In the genomic region with DNA sequence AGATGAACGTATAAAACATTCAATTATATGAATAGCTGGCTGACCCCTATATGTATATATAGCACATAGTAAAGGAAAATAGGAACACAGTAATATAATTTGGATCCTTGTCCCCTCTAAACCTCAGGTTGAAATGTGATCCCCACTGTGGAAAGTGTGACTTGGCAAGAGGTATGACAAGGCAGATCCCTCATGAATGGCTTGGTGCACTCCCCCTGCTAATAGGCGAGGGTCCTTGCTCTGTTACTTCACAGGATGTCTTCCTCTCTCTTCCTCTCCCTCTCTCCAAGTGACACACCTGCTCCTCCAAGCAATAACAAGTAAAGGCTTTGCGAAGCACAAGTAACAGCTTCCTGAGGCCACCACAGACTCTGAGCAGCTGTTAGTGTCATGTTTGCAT, we compare ENCODE assay signal across 19 cellular contexts. TPM values are rescaled to one million over a fixed set of nuclear protein-coding genes. Genes with fewer than 3 reads are reported as not detected.
DNase-seq lines count a peak whose midpoint lies in the region; ATAC-seq lines count a peak whose summit lies in the region.
"Had no signal": no experiment of that assay in that cellular context is flagged by ENCODE, and none has a peak within 500 bp of the region (broad histone marks: within the 10 kb centered on the region; RNA-seq: fewer than 3 reads in every experiment).

No MANE protein-coding gene starts in this region.

- peak overlapping the region; percentile 42 for H3K27ac Mint-ChIP-seq in activated naive CD4-positive, alpha-beta T cell treated with anti-CD3 and anti-CD28 coated beads for 36 hours
- peak overlapping the region in 2 of 3 donors; percentile 78 to 79 for H3K27ac Mint-ChIP-seq in IgD-negative memory B cell
- H3K27ac Mint-ChIP-seq in immature natural killer cell, result peak overlapping the region in 4 of 6 donors; percentile 23 to 65 (median 44)
- H3K27ac Mint-ChIP-seq in stimulated activated memory B cell treated with anti-CD40 and anti-IgM and Interleukin-4, amounts not matched to agents 10 μg/mL and 1 μg/mL and 100 μg/mL, for 72 hours, result peak overlapping the region; percentile 19
- H3K27ac Mint-ChIP-seq: activated T-helper 1 cell treated with anti-CD3 and anti-CD28 coated beads, Interleukin-12 subunit alpha, Interleukin-12 subunit beta, Interleukin-2, Interleukin-4 antibody, amounts not matched to agents 30 ng/mL and 10 ng/mL and 1 ng/mL, durations not matched to agents 14 hours and 24 hours and 36 hours had no signal

- H3K4me1 ChIP-seq in Karpas-422 (ENCODE audit: low read length), result peaks cover 6% of the 10 kb centered on the region; the same call in 1 of the 2 replicates

- H3K9ac ChIP-seq in Karpas-422 (ENCODE audit: low read length), result no peak overlapping the region

- H3K9me2 ChIP-seq in Karpas-422 (replicated peaks; ENCODE audit: insufficient read depth, low read length), result no peaks in the 10 kb centered on the region

- H3K36me3 Mint-ChIP-seq in activated naive CD4-positive, alpha-beta T cell treated with anti-CD3 and anti-CD28 coated beads for 36 hours (ENCODE audit: low read depth), result peaks cover 60% of the 10 kb centered on the region
- H3K36me3 Mint-ChIP-seq in IgD-negative memory B cell, result no peaks in the 10 kb centered on the region
- H3K36me3 Mint-ChIP-seq in immature natural killer cell, result peaks cover 41 to 70% (median 41%) of the 10 kb centered on the region in 3 donors
- H3K36me3 Mint-ChIP-seq in stimulated activated memory B cell treated with anti-CD40 and anti-IgM and Interleukin-4, amounts not matched to agents 10 μg/mL and 1 μg/mL and 100 μg/mL, for 72 hours, result peaks cover 50% of the 10 kb centered on the region

- H4K20me1 ChIP-seq in Karpas-422 (ENCODE audit: insufficient read depth, low read depth, low read length), result peaks cover 44% of the 10 kb centered on the region

- peaks cover 85% of the 10 kb centered on the region for H3K36me3 ChIP-seq in Karpas-422 (ENCODE audit: insufficient read depth, low read length)

- no peaks in the 10 kb centered on the region for H3K27me3 Mint-ChIP-seq in activated naive CD4-positive, alpha-beta T cell treated with anti-CD3 and anti-CD28 coated beads for 36 hours (ENCODE audit: low read depth)
- H3K27me3 Mint-ChIP-seq in IgD-negative memory B cell (no peaks in the 10 kb centered on the region), immature natural killer cell (ENCODE audit: low read depth in 3 of 3) (peaks cover 3 to 53% (median 18%) of the 10 kb centered on the region in 3 donors)
- H3K27me3 Mint-ChIP-seq in stimulated activated memory B cell treated with anti-CD40 and anti-IgM and Interleukin-4, amounts not matched to agents 10 μg/mL and 1 μg/mL and 100 μg/mL, for 72 hours, result no peaks in the 10 kb centered on the region

- peaks cover 51% of the 10 kb centered on the region for H3K4me1 Mint-ChIP-seq in activated naive CD4-positive, alpha-beta T cell treated with anti-CD3 and anti-CD28 coated beads for 36 hours (ENCODE audit: low read depth)
- H3K4me1 Mint-ChIP-seq in IgD-negative memory B cell (peaks cover 16 to 36% (median 24%) of the 10 kb centered on the region in 3 donors), immature natural killer cell (peaks cover 41 to 72% of the 10 kb centered on the region in 2 donors)
- H3K4me1 Mint-ChIP-seq in stimulated activated memory B cell treated with anti-CD40 and anti-IgM and Interleukin-4, amounts not matched to agents 10 μg/mL and 1 μg/mL and 100 μg/mL, for 72 hours, result peaks cover 40% of the 10 kb centered on the region

- intact Hi-C loops in activated naive CD4-positive, alpha-beta T cell treated with anti-CD3 and anti-CD28 coated beads for 36 hours (cut with micrococcal nuclease), result no loop called here

- H3K27ac ChIP-seq in Karpas-422 (ENCODE audit: low read length), result no peak overlapping the region
- H3K27ac ChIP-seq: transverse colon had no signal

- no peak overlapping the region for H2AFZ ChIP-seq in Karpas-422 (ENCODE audit: low read length)

- no peak overlapping the region for H3K4me3 ChIP-seq in Karpas-422 (ENCODE audit: low read length)
- H3K4me3 ChIP-seq: transverse colon had no signal

- CTCF ChIA-PET in activated naive CD4-positive, alpha-beta T cell treated with anti-CD3 and anti-CD28 coated beads for 36 hours (lab: Charles Lee), result no interaction called here

- H3K4me2 ChIP-seq in Karpas-422 (ENCODE audit: low read depth, low read length, poor library complexity, severe bottlenecking), result no peak overlapping the region

- no peaks in the 10 kb centered on the region for H3K9me3 ChIP-seq in Karpas-422 (ENCODE audit: low read length)
- H3K9me3 ChIP-seq: transverse colon had no signal

- DNase-seq in activated naive CD4-positive, alpha-beta T cell treated with anti-CD3 and anti-CD28 coated beads for 36 hours, result no peak
- no peak for DNase-seq in activated naive CD4-positive, alpha-beta T cell treated with Interleukin-2 at 50 U/mL for 16 hours
- no peak for DNase-seq in immature natural killer cell
- DNase-seq in Karpas-422, result no peak
- DNase-seq: activated CD4-positive, alpha-beta T cell treated with anti-CD3 and anti-CD28 coated beads for 1 hour; activated CD8-positive, alpha-beta memory T cell treated with anti-CD3 and anti-CD28 coated beads for 24 hours; caudate nucleus; dermis blood vessel endothelial cell; hippocampal formation; left colon; NCI-H146; RPMI8226; transverse colon had no signal

- no peaks in the 10 kb centered on the region for H3K9me3 Mint-ChIP-seq in activated naive CD4-positive, alpha-beta T cell treated with anti-CD3 and anti-CD28 coated beads for 36 hours
- H3K9me3 Mint-ChIP-seq in IgD-negative memory B cell, result no peaks in the 10 kb centered on the region
- H3K9me3 Mint-ChIP-seq in immature natural killer cell, result no peaks in the 10 kb centered on the region
- no peaks in the 10 kb centered on the region for H3K9me3 Mint-ChIP-seq in stimulated activated memory B cell treated with anti-CD40 and anti-IgM and Interleukin-4, amounts not matched to agents 10 μg/mL and 1 μg/mL and 100 μg/mL, for 72 hours
- H3K9me3 Mint-ChIP-seq: activated T-helper 1 cell treated with anti-CD3 and anti-CD28 coated beads, Interleukin-12 subunit alpha, Interleukin-12 subunit beta, Interleukin-2, Interleukin-4 antibody, amounts not matched to agents 30 ng/mL and 10 ng/mL and 1 ng/mL, durations not matched to agents 14 hours and 24 hours and 36 hours had no signal

- no peak for ATAC-seq in stimulated activated memory B cell treated with anti-CD40 and anti-IgM and Interleukin-4, amounts not matched to agents 10 μg/mL and 1 μg/mL and 100 μg/mL, for 72 hours
- ATAC-seq in HG02870 (IDR thresholded peaks at IDR 0.05; ENCODE audit: unreplicated experiment) (no peak), GM19397 (IDR thresholded peaks at IDR 0.05; ENCODE audit: unreplicated experiment) (no peak)
- ATAC-seq: HCT116, left colon had no signal

- peaks cover 76% of the 10 kb centered on the region for H3K79me2 ChIP-seq in Karpas-422 (ENCODE audit: low read length)

- H3K27me3 ChIP-seq in Karpas-422 (ENCODE audit: low read length), result no peaks in the 10 kb centered on the region
- H3K27me3 ChIP-seq: transverse colon had no signal

- no peak overlapping the region for H3K4me3 Mint-ChIP-seq in activated naive CD4-positive, alpha-beta T cell treated with anti-CD3 and anti-CD28 coated beads for 36 hours
- H3K4me3 Mint-ChIP-seq in IgD-negative memory B cell, result peak overlapping the region in 2 of 4 donors; percentile 37 to 72
- H3K4me3 Mint-ChIP-seq in immature natural killer cell, result no peak overlapping the region
- H3K4me3 Mint-ChIP-seq in stimulated activated memory B cell treated with anti-CD40 and anti-IgM and Interleukin-4, amounts not matched to agents 10 μg/mL and 1 μg/mL and 100 μg/mL, for 72 hours, result no peak overlapping the region
- H3K4me3 Mint-ChIP-seq: activated T-helper 1 cell treated with anti-CD3 and anti-CD28 coated beads, Interleukin-12 subunit alpha, Interleukin-12 subunit beta, Interleukin-2, Interleukin-4 antibody, amounts not matched to agents 30 ng/mL and 10 ng/mL and 1 ng/mL, durations not matched to agents 14 hours and 24 hours and 36 hours had no signal

RNA-seq across cellular contexts. Expression of gene ROMO1, which starts 16.4 kb away (rescaled TPM):
- total RNA-seq in activated naive CD4-positive, alpha-beta T cell treated with anti-CD3 and anti-CD28 coated beads for 36 hours, result 100 to 1,000 TPM; 120 to 134 TPM
- polyA plus RNA-seq in IgD-negative memory B cell, result 323 TPM
- polyA plus RNA-seq in immature natural killer cell, result 100 to 1,000 TPM; 298 to 612 (median 340) TPM
- 242 and 325 TPM in 2 replicates for total RNA-seq in Karpas-422 (2014; rRNA removed; shearing (Covaris generic); ENCODE audit: low replicate concordance)

RNA-seq across cellular contexts. Expression of gene NFS1, which starts 16.5 kb away (rescaled TPM):
- total RNA-seq in activated naive CD4-positive, alpha-beta T cell treated with anti-CD3 and anti-CD28 coated beads for 36 hours, result 10 to 100 TPM; 33.6 to 38.1 TPM
- polyA plus RNA-seq in IgD-negative memory B cell, result 18.1 TPM
- polyA plus RNA-seq in immature natural killer cell, result 10 to 100 TPM in 2 of 3 donors, 1 to 10 TPM in 1; 8.1 to 21.3 (median 20.0) TPM
- total RNA-seq in Karpas-422 (2014; rRNA removed; shearing (Covaris generic); ENCODE audit: low replicate concordance), result 62.6 and 79.6 TPM in 2 replicates

RNA-seq across cellular contexts. Expression of gene RBM39, which starts 26.4 kb away (rescaled TPM):
- 100 to 1,000 TPM; 297 to 304 TPM for total RNA-seq in activated naive CD4-positive, alpha-beta T cell treated with anti-CD3 and anti-CD28 coated beads for 36 hours
- polyA plus RNA-seq in IgD-negative memory B cell (191 TPM), immature natural killer cell (100 to 1,000 TPM; 120 to 203 (median 142) TPM)
- 315 and 375 TPM in 2 replicates for total RNA-seq in Karpas-422 (2014; rRNA removed; shearing (Covaris generic); ENCODE audit: low replicate concordance)

RNA-seq across cellular contexts. Expression of gene CPNE1, which starts 50.9 kb away (rescaled TPM):
- 100 to 1,000 TPM; 261 to 281 TPM for total RNA-seq in activated naive CD4-positive, alpha-beta T cell treated with anti-CD3 and anti-CD28 coated beads for 36 hours
- polyA plus RNA-seq in IgD-negative memory B cell (306 TPM), immature natural killer cell (100 to 1,000 TPM; 445 to 490 (median 454) TPM)
- 205 and 216 TPM in 2 replicates for total RNA-seq in Karpas-422 (2014; rRNA removed; shearing (Covaris generic); ENCODE audit: low replicate concordance)

RNA-seq across cellular contexts. Expression of gene RBM12, which starts 50.9 kb away (rescaled TPM):
- 100 to 1,000 TPM; 106 to 110 TPM for total RNA-seq in activated naive CD4-positive, alpha-beta T cell treated with anti-CD3 and anti-CD28 coated beads for 36 hours
- polyA plus RNA-seq in IgD-negative memory B cell (36.9 TPM), immature natural killer cell (10 to 100 TPM; 14.7 to 32.9 (median 18.7) TPM)
- total RNA-seq in Karpas-422 (2014; rRNA removed; shearing (Covaris generic); ENCODE audit: low replicate concordance), result 39.6 and 78.5 TPM in 2 replicates

Comparison
In these comparisons a context has a peak if more than half of its experiments do, and no peak if none do; other contexts are left out.
1. H3K27ac Mint-ChIP-seq: peak in every context shown above with its lines; median percentile 78 in IgD-negative memory B cell; 44 in immature natural killer cell; 42 in activated naive CD4-positive, alpha-beta T cell treated with anti-CD3 and anti-CD28 coated beads for 36 hours; 19 in stimulated activated memory B cell treated with anti-CD40 and anti-IgM and Interleukin-4, amounts not matched to agents 10 μg/mL and 1 μg/mL and 100 μg/mL, for 72 hours.